34 cellular contexts compared by ENCODE assay signal in genomic region chr13:108632649-108633167, GRCh38. TPM values are rescaled to one million over a fixed set of nuclear protein-coding genes. Genes with fewer than 3 reads are reported as not detected.
"Had no signal": no experiment of that assay in that cellular context is flagged by ENCODE, and none has a peak within 500 bp of the region (broad histone marks: within the 10 kb centered on the region; RNA-seq: fewer than 3 reads in every experiment).

No MANE protein-coding gene starts in this region.

- H3K36me3 ChIP-seq: adrenal gland, ascending aorta, brain microvascular endothelial cell, breast epithelium, cardiac muscle cell had no signal

- H3K4me1 ChIP-seq: adrenal gland, ascending aorta, body of pancreas, breast epithelium had no signal

- H3K27me3 ChIP-seq: adrenal gland, ascending aorta, body of pancreas, brain microvascular endothelial cell, breast epithelium, cardiac muscle cell had no signal

- H3K27ac ChIP-seq: adrenal gland, ascending aorta, body of pancreas, brain microvascular endothelial cell, breast epithelium, cardiac muscle cell had no signal

- FAIRE-seq: astrocyte, bronchial epithelial cell had no signal

- H3K9me3 ChIP-seq: adrenal gland, ascending aorta, body of pancreas, breast epithelium had no signal

- H3K4me3 ChIP-seq: adrenal gland, ascending aorta, body of pancreas, breast epithelium, cardiac muscle cell had no signal

- DNase-seq: activated effector memory CD4-positive, alpha-beta T cell treated with anti-CD3 and anti-CD28 coated beads, Interleukin-2, amount 50 U/mL, for 16 hours; activated effector memory CD4-positive, alpha-beta T cell treated with Interleukin-2 at 50 U/mL for 16 hours; activated gamma-delta T cell; activated gamma-delta T cell treated with Interleukin-2 at 50 U/mL for 16 hours; activated naive CD4-positive, alpha-beta T cell; activated naive CD4-positive, alpha-beta T cell treated with anti-CD3 and anti-CD28 coated beads for 36 hours; activated naive CD4-positive, alpha-beta T cell treated with anti-CD3 and anti-CD28 coated beads, Interleukin-2, amount 10 ng/mL, durations not matched to agents 7 days and 5 days; activated naive CD4-positive, alpha-beta T cell treated with anti-CD3 and anti-CD28 coated beads, Interleukin-2, amount 50 U/mL, for 16 hours; activated naive CD4-positive, alpha-beta T cell treated with Interleukin-2 at 50 U/mL for 16 hours; activated naive CD8-positive, alpha-beta T cell treated with anti-CD3 and anti-CD28 coated beads for 36 hours; activated naive CD8-positive, alpha-beta T cell treated with anti-CD3 and anti-CD28 coated beads, Interleukin-2, amount 10 ng/mL, durations not matched to agents 7 days and 5 days; activated naive CD8-positive, alpha-beta T cell treated with anti-CD3 and anti-CD28 coated beads, Interleukin-2, amount 50 U/mL, for 24 hours; activated T-cell treated with anti-CD3 and anti-CD28 coated beads, Interleukin-2, amount 50 U/mL, for 4 hours; activated T-cell treated with anti-CD3 and anti-CD28 coated beads, Interleukin-2, amount 50 U/mL, for 48 hours; activated T-cell treated with anti-CD3 and anti-CD28 coated beads, Interleukin-2, amount 50 U/mL, for 72 hours; adrenal gland; amniotic stem cell; amygdala; anterior cingulate cortex; aorta; body of pancreas; brain microvascular endothelial cell; caudate nucleus; central memory CD4-positive, alpha-beta T cell; cerebellar nuclear complex had no signal

- ATAC-seq: activated naive CD4-positive, alpha-beta T cell treated with anti-CD3 and anti-CD28 coated beads, Interleukin-2, amount 50 U/mL, for 72 hours; activated naive CD8-positive, alpha-beta T cell treated with anti-CD3 and anti-CD28 coated beads, Interleukin-2, amount 50 U/mL, for 24 hours; activated T-cell treated with anti-CD3 and anti-CD28 coated beads, Interleukin-2, amount 50 U/mL, for 4 hours; activated T-cell treated with anti-CD3 and anti-CD28 coated beads, Interleukin-2, amount 50 U/mL, for 72 hours; activated T-helper 17 cell treated with anti-CD3 and anti-CD28 coated beads, Interleukin-2, amount 50 U/mL, for 72 hours; body of pancreas had no signal

RNA-seq across cellular contexts. Expression of gene MYO16, which starts 3.3 kb away (rescaled TPM):
- total RNA-seq: activated naive CD4-positive, alpha-beta T cell treated with anti-CD3 and anti-CD28 coated beads for 36 hours; activated naive CD4-positive, alpha-beta T cell treated with anti-CD3 and anti-CD28 coated beads, Interleukin-2, amount 50 U/mL, for 72 hours; activated naive CD8-positive, alpha-beta T cell treated with anti-CD3 and anti-CD28 coated beads for 36 hours; activated T-cell treated with anti-CD3 and anti-CD28 coated beads, Interleukin-2, amount 50 U/mL, for 72 hours; activated T-helper 1 cell treated with anti-CD3 and anti-CD28 coated beads, Interleukin-12 subunit alpha, Interleukin-12 subunit beta, Interleukin-2, Interleukin-4 antibody, amounts not matched to agents 30 ng/mL and 10 ng/mL and 1 ng/mL, durations not matched to agents 14 hours and 24 hours and 36 hours; activated T-helper 17 cell treated with anti-CD3 and anti-CD28 coated beads, Interleukin-2, amount 50 U/mL, for 72 hours; activated T-helper 2 cell treated with anti-CD3 and anti-CD28 coated beads, Interferon-gamma antibody, Interleukin-2, Interleukin-4, amounts not matched to agents 10 μg/mL and 5 μg/mL and 100 μg/mL, durations not matched to agents 14 hours and 24 hours and 36 hours; ascending aorta; bronchial epithelial cell had no signal
- polyA plus RNA-seq: aorta had no signal
